8 cellular contexts compared by ENCODE assay signal in genomic region chr13:102870677-102871415, GRCh38. TPM values are rescaled to one million over a fixed set of nuclear protein-coding genes. Genes with fewer than 3 reads are reported as not detected.
DNase-seq lines count a peak whose midpoint lies in the region; ATAC-seq and TF ChIP-seq lines count a peak whose summit lies in the region.

No MANE protein-coding gene starts in this region.

- TF ChIP-seq EP300 in SK-N-SH (IDR thresholded peaks at IDR 0.05; ENCODE audit: borderline replicate concordance in 1 of 2, low read depth in 1 of 2, low read length in 1 of 2) = no peak

- no peak overlapping the region for H3K9ac ChIP-seq in SK-N-SH

- H2AFZ ChIP-seq in SK-N-SH (ENCODE audit: low read depth) = no peak overlapping the region

- H3K27me3 ChIP-seq in SK-N-SH (ENCODE audit: insufficient read depth) = no peaks in the 10 kb centered on the region

- H3K9me2 ChIP-seq in SK-N-SH = no peaks in the 10 kb centered on the region; the same call in 1 of the 2 replicates

- CTCF ChIA-PET in SK-N-SH (lab: Yijun Ruan, JAX) = interaction anchor here (0.5 to 3.0 kb wide), 53 partner anchors 8 to 1760 kb away, joined by 3 to 32 read pairs (median 4); partner anchors contain the start of gene ERCC5

- POLR2A ChIA-PET in SK-N-SH (lab: Yijun Ruan, JAX) = no interaction called here

- DNase-seq in GM12864 (ENCODE audit: low read depth) (no peak), KG1 (lab: John Stamatoyannopoulos, UW) (peak; percentile 38), SK-N-SH (peak; percentile 79), anterior cingulate cortex (lab: John Stamatoyannopoulos, UW) (peak in 54 of 58 donors; percentile 12 to 81 (median 48)), left ventricle myocardium superior (peak; percentile 67), retinal pigment epithelial cell (ENCODE audit: low read depth) (no peak), lower leg skin (ENCODE audit: low spot score in 2 of 2) (no peak)

- TF ChIP-seq CTCF in GM12864 (IDR thresholded peaks at IDR 0.05; ENCODE audit: low read depth, low read length, missing control alignments) (peak; percentile 64), SK-N-SH (IDR thresholded peaks at IDR 0.05) (peak; percentile 90), retinal pigment epithelial cell (conservative IDR thresholded peaks at IDR 0.05; ENCODE audit: low read depth, low read length) (peak; percentile 80), lower leg skin (IDR thresholded peaks at IDR 0.05) (no peak)

- H3K36me3 ChIP-seq in SK-N-SH (replicated peaks in 1 of 2; ENCODE audit: control insufficient read depth in 1 of 2, insufficient read depth in 2 of 2, low read length in 1 of 2) = peaks cover 46 to 81% of the 10 kb centered on the region in 2 experiments

- ATAC-seq in GM21619 (IDR thresholded peaks at IDR 0.05; ENCODE audit: unreplicated experiment) (peak; percentile 78), left ventricle myocardium superior (peak; percentile 91)

- H3K4me3 ChIP-seq in GM12864 (ENCODE audit: low read depth, low read length) (no peak overlapping the region), SK-N-SH (ENCODE audit: low read depth in 2 of 2, low read length in 1 of 2) (no peak overlapping the region; a peak in 1 of 4 replicates), retinal pigment epithelial cell (ENCODE audit: low read length) (no peak overlapping the region), lower leg skin (ENCODE audit: low read depth, poor library complexity, severe bottlenecking) (no peak overlapping the region)

- intact Hi-C loops in left ventricle myocardium superior (cut with micrococcal nuclease) (no loop called here), lower leg skin (cut with DNase I; ENCODE audit: low total_unique reads) (no loop called here)

- no peak overlapping the region for H3K27ac ChIP-seq in SK-N-SH (ENCODE audit: low read depth in 2 of 2, low read length in 1 of 2)

- 52% methylated on average over 20 of the region's 22 CpGs for WGBS in SK-N-SH (ENCODE audit: low lambda C conversion rate)
- 54 to 55% methylated on average over 22 of the region's 22 CpGs for WGBS in lower leg skin, 2 donors

- no peaks in the 10 kb centered on the region for H3F3A ChIP-seq in SK-N-SH (replicated peaks; ENCODE audit: insufficient read depth)

- no peak overlapping the region for H3K4me2 ChIP-seq in SK-N-SH

- peaks cover 3% of the 10 kb centered on the region; the same call in 1 of the 2 replicates for H3K79me2 ChIP-seq in SK-N-SH (ENCODE audit: insufficient read depth)

- peak; percentile 90 for TF ChIP-seq RAD21 in SK-N-SH (IDR thresholded peaks at IDR 0.05; ENCODE audit: low read length)

- TF ChIP-seq POLR2A in lower leg skin (IDR thresholded peaks at IDR 0.05) = no peak

- peaks cover 5% of the 10 kb centered on the region; the same call in 1 of the 2 replicates for H4K20me1 ChIP-seq in SK-N-SH (ENCODE audit: insufficient read depth)

- H3K9me3 ChIP-seq in SK-N-SH = no peaks in the 10 kb centered on the region

- H3K4me1 ChIP-seq in SK-N-SH (ENCODE audit: control insufficient read depth in 1 of 2, insufficient read depth in 2 of 2, low read depth in 1 of 2, low read length in 1 of 2) = peaks cover 0 to 5% of the 10 kb centered on the region in 2 experiments; a peak in 1 of 4 replicates

TF ChIP-seq in SK-N-SH, 30 proteins besides CTCF, POLR2A, EP300 and RAD21:
- no peak for TF ChIP-seq USF2 (IDR thresholded peaks at IDR 0.05; ENCODE audit: borderline replicate concordance, low read depth, low read length)
- no peak for TF ChIP-seq ELF1 (IDR thresholded peaks at IDR 0.05)
- TF ChIP-seq RCOR1 (IDR thresholded peaks at IDR 0.05; ENCODE audit: low read length) = no peak
- TF ChIP-seq MXI1 (IDR thresholded peaks at IDR 0.05; ENCODE audit: low read depth, low read length) = 0 out of 2 replicates have a peak, but pooled peaks have one; percentile 37
- no peak for TF ChIP-seq TAF1 (IDR thresholded peaks at IDR 0.05; ENCODE audit: borderline replicate concordance, low read depth, low read length)
- TF ChIP-seq CHD2 (IDR thresholded peaks at IDR 0.05; ENCODE audit: low read length, partially characterized antibody) = no peak
- TF ChIP-seq PBX3 (IDR thresholded peaks at IDR 0.05) = no peak
- no peak for TF ChIP-seq SIN3A (IDR thresholded peaks at IDR 0.05; ENCODE audit: borderline replicate concordance, low read depth, low read length)
- TF ChIP-seq NFIC (IDR thresholded peaks at IDR 0.05; ENCODE audit: borderline replicate concordance) = no peak
- TF ChIP-seq NRF1 (IDR thresholded peaks at IDR 0.05; ENCODE audit: low read depth, low read length) = no peak
- TF ChIP-seq REST (IDR thresholded peaks at IDR 0.05; ENCODE audit: low read depth, low read length) = no peak
- TF ChIP-seq SMC3 (IDR thresholded peaks at IDR 0.05; ENCODE audit: low read depth, low read length) = peak; percentile 62
- no peak for TF ChIP-seq FOXJ3 (CRISPR knock-in tag; IDR thresholded peaks at IDR 0.05)
- no peak for TF ChIP-seq IRF3 (IDR thresholded peaks at IDR 0.05; ENCODE audit: low read depth, low read length)
- TF ChIP-seq GATA2 (CRISPR knock-in tag; IDR thresholded peaks at IDR 0.05) = no peak
- no peak for TF ChIP-seq FOXM1 (IDR thresholded peaks at IDR 0.05; ENCODE audit: low read depth)

RNA-seq across cellular contexts. Expression of gene ERCC5, which starts 25.0 kb away (rescaled TPM):
- polyA plus RNA-seq in SK-N-SH (2012; rRNA removed) = 14.1 and 19.0 TPM in 2 replicates
- 13.5 and 16.6 TPM in 2 replicates for polyA plus RNA-seq in SK-N-SH (2012; cell fraction: cytosol; rRNA removed)
- polyA plus RNA-seq in SK-N-SH (2012; cell fraction: nucleus; rRNA removed) = 20.1 and 37.5 TPM in 2 replicates
- 26.2 TPM for total RNA-seq in left ventricle myocardium superior
- total RNA-seq in lower leg skin = 10 to 100 TPM; 51.5 to 73.0 (median 55.1) TPM

Comparison
In these comparisons a context has a peak if more than half of its experiments do, and no peak if none do; other contexts are left out.
1. DNase-seq: peak in KG1 (single experiment), SK-N-SH (single experiment), anterior cingulate cortex (54 of 58) and left ventricle myocardium superior (single experiment); none in GM12864 (single experiment), retinal pigment epithelial cell (single experiment) and lower leg skin (0 of 2).
2. CTCF ChIP-seq: peak in GM12864 (single experiment), SK-N-SH (single experiment) and retinal pigment epithelial cell (single experiment); none in lower leg skin (0 of 3).